ENCODE assay signal across 12 cellular contexts in genomic region chr6:33886673-33887144, GRCh38.
DNase-seq lines count a peak whose midpoint lies in the region; ATAC-seq and TF ChIP-seq lines count a peak whose summit lies in the region.
"Had no signal": no experiment of that assay in that cellular context is flagged by ENCODE, and none has a peak within 500 bp of the region (broad histone marks: within the 10 kb centered on the region; RNA-seq: fewer than 3 reads in every experiment).

No MANE protein-coding gene starts in this region.

- H3K27ac ChIP-seq in CD4-positive, alpha-beta T cell (ENCODE audit: low read depth, low read length): no peak overlapping the region
- no peak overlapping the region for H3K27ac ChIP-seq in MM.1S (ENCODE audit: low read length)
- H3K27ac ChIP-seq: WERI-Rb-1 had no signal

- H2AFZ ChIP-seq in MM.1S (ENCODE audit: low read length): no peak overlapping the region

- TF ChIP-seq POLR2A in NB4 (IDR thresholded peaks at IDR 0.05; ENCODE audit: extremely low read depth, insufficient read length): no peak

- no peaks in the 10 kb centered on the region for H3K27me3 Mint-ChIP-seq in CD4-positive, alpha-beta T cell
- H3K27me3 Mint-ChIP-seq in mesothelial cell of epicardium (ENCODE audit: low read depth): peaks cover 63% of the 10 kb centered on the region

- no peaks in the 10 kb centered on the region for H3K9me3 Mint-ChIP-seq in CD4-positive, alpha-beta T cell
- H3K9me3 Mint-ChIP-seq in mesothelial cell of epicardium: no peaks in the 10 kb centered on the region

- no peaks in the 10 kb centered on the region for H3K9me2 ChIP-seq in MM.1S (replicated peaks; ENCODE audit: insufficient read depth, low read length)

- H3K4me3 Mint-ChIP-seq in CD4-positive, alpha-beta T cell: no peak overlapping the region
- no peak overlapping the region for H3K4me3 Mint-ChIP-seq in mesothelial cell of epicardium

- H3K9me3 ChIP-seq in CD4-positive, alpha-beta T cell (ENCODE audit: control insufficient read depth, low read length): no peaks in the 10 kb centered on the region
- H3K9me3 ChIP-seq in MM.1S (replicated peaks; ENCODE audit: insufficient read depth, low read length): no peaks in the 10 kb centered on the region

- H3K4me2 ChIP-seq in MM.1S (ENCODE audit: low read depth, low read length): no peak overlapping the region

- H3K36me3 ChIP-seq in MM.1S (replicated peaks; ENCODE audit: insufficient read depth, low read length): no peaks in the 10 kb centered on the region
- H3K36me3 ChIP-seq: WERI-Rb-1 had no signal

- peak; percentile 71 for ATAC-seq in CD4-positive, alpha-beta T cell (ENCODE audit: poor library complexity)
- ATAC-seq in HG02840 (IDR thresholded peaks at IDR 0.05; ENCODE audit: low FRiP score, unreplicated experiment) (no peak), GM18867 (IDR thresholded peaks at IDR 0.05; ENCODE audit: unreplicated experiment) (no peak)

- H3K4me1 ChIP-seq in MM.1S (ENCODE audit: low read length): no peaks in the 10 kb centered on the region

- intact Hi-C loops in CD4-positive, alpha-beta T cell (cut with DNase I, micrococcal nuclease): loop anchor here in 1 of 2 experiments (5.0 kb wide), 1 partner anchor 61 kb away; no protein-coding TSS in a partner anchor

- no peak overlapping the region for H3K9ac ChIP-seq in MM.1S (ENCODE audit: low read length)

- H3K27me3 ChIP-seq in CD4-positive, alpha-beta T cell (ENCODE audit: control insufficient read depth, insufficient read depth, low read length): no peaks in the 10 kb centered on the region
- H3K27me3 ChIP-seq in MM.1S (replicated peaks; ENCODE audit: insufficient read depth, low read length): peaks cover 35% of the 10 kb centered on the region

- no peaks in the 10 kb centered on the region for H3K79me2 ChIP-seq in MM.1S (ENCODE audit: low read length)

- no peaks in the 10 kb centered on the region for H3K36me3 Mint-ChIP-seq in CD4-positive, alpha-beta T cell (ENCODE audit: low read depth)
- H3K36me3 Mint-ChIP-seq in mesothelial cell of epicardium: no peaks in the 10 kb centered on the region

- H3K27ac Mint-ChIP-seq in CD4-positive, alpha-beta T cell: peak overlapping the region; percentile 34
- peak overlapping the region; percentile 71 for H3K27ac Mint-ChIP-seq in mesothelial cell of epicardium

- H3K4me3 ChIP-seq in NB4 (ENCODE audit: low read depth, low read length): no peak overlapping the region
- no peak overlapping the region for H3K4me3 ChIP-seq in MM.1S (ENCODE audit: low read length)

- H3K4me1 Mint-ChIP-seq in CD4-positive, alpha-beta T cell (ENCODE audit: low read depth): peaks cover 12% of the 10 kb centered on the region
- H3K4me1 Mint-ChIP-seq in mesothelial cell of epicardium: peaks cover 10% of the 10 kb centered on the region

- no peaks in the 10 kb centered on the region for H4K20me1 ChIP-seq in MM.1S (ENCODE audit: insufficient read depth, low read length)

- no peak for TF ChIP-seq CTCF in CD4-positive, alpha-beta T cell (IDR thresholded peaks at IDR 0.05)
- TF ChIP-seq CTCF in NB4 (IDR thresholded peaks at IDR 0.05; ENCODE audit: low read depth, low read length) (no peak), mesothelial cell of epicardium (IDR thresholded peaks at IDR 0.05; ENCODE audit: unreplicated experiment) (no peak), MM.1S (IDR thresholded peaks at IDR 0.05; ENCODE audit: low read length) (no peak)

- H3F3A ChIP-seq in MM.1S (ENCODE audit: insufficient read depth, low read length): no peaks in the 10 kb centered on the region

- POLR2A ChIA-PET in CD4-positive, alpha-beta T cell (lab: Charles Lee): interaction anchor here (1.4 kb wide), 1 partner anchor 18 kb away, joined by 6 read pairs; no protein-coding TSS in a partner anchor

- peak in 2 of 10 experiments; percentile 16 to 19 for DNase-seq in CD4-positive, alpha-beta T cell
- DNase-seq in NB4 (ENCODE audit: low read depth): peak; percentile 35
- peak; percentile 4 for DNase-seq in dermis blood vessel endothelial cell
- no peak for DNase-seq in mesothelial cell of epicardium (ENCODE audit: low spot score in 2 of 2, unreplicated experiment in 2 of 2)
- DNase-seq in MM.1S: no peak
- DNase-seq in KG1 (lab: John Stamatoyannopoulos, UW): no peak
- DNase-seq: GF-D8, NCI-H1417 treated with DMSO at 0.1 percent for 48 hours, posterior cingulate gyrus, WERI-Rb-1 had no signal

- CTCF ChIA-PET in CD4-positive, alpha-beta T cell (lab: Charles Lee): no interaction called here

Comparison
In these comparisons a context has a peak if more than half of its experiments do, and no peak if none do; other contexts are left out.
1. DNase-seq: peak in NB4 (single experiment) and dermis blood vessel endothelial cell (single experiment); none in mesothelial cell of epicardium (0 of 2), MM.1S (single experiment) and KG1 (single experiment).